Comparison of ENCODE assay signal across 18 cellular contexts in genomic region chr9:108217601-108218190, GRCh38.
"Had no signal": no experiment of that assay in that cellular context is flagged by ENCODE, and none has a peak within 500 bp of the region (broad histone marks: within the 10 kb centered on the region; RNA-seq: fewer than 3 reads in every experiment).

No MANE protein-coding gene starts in this region.

- DNase-seq: activated CD4-positive, alpha-beta T cell treated with anti-CD3 and anti-CD28 coated beads, Interleukin-2, amount 50 U/mL, for 4 hours; activated CD4-positive, CD25-positive, alpha-beta regulatory T cell treated with anti-CD3 and anti-CD28 coated beads, Interleukin-2, amount 50 U/mL, for 72 hours; activated gamma-delta T cell; adrenal gland; body of pancreas; left cardiac atrium; lower lobe of right lung; psoas muscle; right lobe of liver; stimulated activated CD4-positive, alpha-beta T cell treated with anti-CD3 and anti-CD28 coated beads, Interleukin-4, amount 100 ng/mL, for 24 hours; stomach; T-helper 17 cell; upper lobe of left lung had no signal

- ATAC-seq: body of pancreas; left cardiac atrium; lower lobe of right lung; psoas muscle; right lobe of liver; stimulated activated effector memory CD8-positive, alpha-beta T cell treated with anti-CD3 and anti-CD28 coated beads, Interleukin-12 subunit alpha, Interleukin-12 subunit beta, amount 100 ng/mL, for 72 hours; T-helper 17 cell had no signal

- H3K4me3 ChIP-seq: adrenal gland, body of pancreas, hepatocyte, lower lobe of right lung, neural progenitor cell, psoas muscle, right lobe of liver, smooth muscle cell, stomach, thoracic aorta, upper lobe of left lung had no signal
